8 cellular contexts compared by ENCODE assay signal in the genomic region with DNA sequence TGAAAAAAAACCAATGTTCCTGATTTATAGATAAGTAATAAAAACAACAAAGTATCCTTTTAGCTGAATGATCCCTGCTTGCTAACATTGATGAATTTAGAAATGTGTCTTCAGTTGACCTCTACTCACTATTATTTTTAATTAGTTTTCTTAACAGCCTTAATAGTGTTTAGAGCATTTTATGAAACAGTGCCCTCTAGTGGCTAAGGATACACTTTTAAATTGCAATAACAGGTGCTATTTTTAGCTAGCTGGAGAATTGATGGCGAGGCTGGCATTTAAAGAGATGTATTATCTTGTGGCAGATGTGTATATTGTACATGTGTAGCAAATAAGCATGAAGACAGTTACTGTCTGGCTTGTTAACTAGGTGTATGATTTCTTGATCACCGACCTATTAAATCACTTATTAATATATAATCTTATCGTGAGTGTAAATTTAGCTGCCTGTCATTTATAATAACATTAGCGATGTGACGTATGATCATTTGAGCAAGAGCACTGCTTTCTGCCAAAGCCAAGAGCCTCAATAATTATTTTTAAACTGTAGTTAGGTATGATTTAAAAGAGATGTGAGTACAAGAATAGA.
A peak's percentile ranks its signal among the peaks of the same experiment; 100 is the strongest.
DNase-seq lines count a peak whose midpoint lies in the region; ATAC-seq and TF ChIP-seq lines count a peak whose summit lies in the region.

No MANE protein-coding gene starts in this region.

- no peak overlapping the region for H3K27ac ChIP-seq in breast epithelium

- intact Hi-C loops in breast epithelium (cut with DNase I; ENCODE audit: low total_unique reads): no loop called here

- H3K27me3 ChIP-seq in breast epithelium: no peaks in the 10 kb centered on the region

- peak in 2 of 3 donors; percentile 23 to 43 for TF ChIP-seq CTCF in breast epithelium (IDR thresholded peaks at IDR 0.05)

- H3K4me1 ChIP-seq in breast epithelium: no peaks in the 10 kb centered on the region

- DNase-seq in Ammon's horn (ENCODE audit: low spot score): peak; percentile 73
- DNase-seq in NCI-H2107 treated with DMSO at 0.1 percent for 48 hours (lab: John Stamatoyannopoulos, UW; ENCODE audit: unreplicated experiment): peak; percentile 70
- DNase-seq in breast epithelium (ENCODE audit: low spot score in 2 of 2): no peak
- DNase-seq in medulla oblongata (ENCODE audit: extremely low spot score): peak; percentile 84
- DNase-seq in activated CD4-positive, alpha-beta T cell treated with anti-CD3 and anti-CD28 coated beads for 4 hours: no peak

- H3K36me3 ChIP-seq in breast epithelium: no peaks in the 10 kb centered on the region

- no peak overlapping the region for H3K4me3 ChIP-seq in breast epithelium

- no peak for TF ChIP-seq POLR2A in breast epithelium (IDR thresholded peaks at IDR 0.05)

- peak; percentile 91 for ATAC-seq in GM19395 (IDR thresholded peaks at IDR 0.05; ENCODE audit: unreplicated experiment)
- ATAC-seq in HG03025 (IDR thresholded peaks at IDR 0.05; ENCODE audit: low FRiP score, unreplicated experiment): no peak
- ATAC-seq in GM19397 (IDR thresholded peaks at IDR 0.05; ENCODE audit: unreplicated experiment): no peak

- peaks cover 0 to 5% of the 10 kb centered on the region in 2 donors for H3K9me3 ChIP-seq in breast epithelium

Comparison
In these comparisons a context has a peak if more than half of its experiments do, and no peak if none do; other contexts are left out.
1. DNase-seq: peak in Ammon's horn (single experiment), NCI-H2107 treated with DMSO at 0.1 percent for 48 hours (single experiment) and medulla oblongata (single experiment); none in breast epithelium (0 of 2) and activated CD4-positive, alpha-beta T cell treated with anti-CD3 and anti-CD28 coated beads for 4 hours (0 of 2).